In genomic region chr10:123019941-123020703, GRCh38 we compare ENCODE assay signal across 33 cellular contexts. TPM values are rescaled to one million over a fixed set of nuclear protein-coding genes. Genes with fewer than 3 reads are reported as not detected.
A peak's percentile ranks its signal among the peaks of the same experiment; 100 is the strongest.
DNase-seq lines count a peak whose midpoint lies in the region; ATAC-seq, FAIRE-seq and TF ChIP-seq lines count a peak whose summit lies in the region.
"Had no signal": no experiment of that assay in that cellular context is flagged by ENCODE, and none has a peak within 500 bp of the region (broad histone marks: within the 10 kb centered on the region; RNA-seq: fewer than 3 reads in every experiment).

No MANE protein-coding gene starts in this region.

- ATAC-seq in pancreas: peak; percentile 49 to 77 (median 67)
- ATAC-seq in right cardiac atrium: no peak
- ATAC-seq: activated naive CD8-positive, alpha-beta T cell treated with anti-CD3 and anti-CD28 coated beads, Interleukin-2, amount 50 U/mL, for 24 hours; effector memory CD8-positive, alpha-beta T cell; natural killer cell; stimulated activated memory B cell treated with anti-CD40 and anti-IgM and Interleukin-4, amounts not matched to agents 10 μg/mL and 1 μg/mL and 100 μg/mL, for 72 hours; T-helper 17 cell had no signal

- H3K27me3 Mint-ChIP-seq in endodermal cell (ENCODE audit: insufficient read depth): no peaks in the 10 kb centered on the region
- H3K27me3 Mint-ChIP-seq: activated naive CD8-positive, alpha-beta T cell treated with anti-CD3 and anti-CD28 coated beads, Interleukin-2, amount 50 U/mL, for 24 hours; effector memory CD8-positive, alpha-beta T cell; stimulated activated memory B cell treated with anti-CD40 and anti-IgM and Interleukin-4, amounts not matched to agents 10 μg/mL and 1 μg/mL and 100 μg/mL, for 72 hours; T-helper 17 cell had no signal

- DNase-seq in NCI-H146 treated with DMSO at 0.1 percent for 48 hours (lab: John Stamatoyannopoulos, UW; ENCODE audit: unreplicated experiment) (peak; percentile 70), endodermal cell (no peak), pancreas (no peak), EL (no peak), right cardiac atrium (no peak)
- DNase-seq in effector CD8-positive, alpha-beta T cell (lab: John Stamatoyannopoulos, UW): no peak
- DNase-seq: activated CD4-positive, alpha-beta T cell treated with anti-CD3 and anti-CD28 coated beads, Interleukin-2, amount 50 U/mL, for 48 hours; activated CD4-positive, CD25-positive, alpha-beta regulatory T cell treated with anti-CD3 and anti-CD28 coated beads, Interleukin-2, amount 50 U/mL, for 72 hours; activated naive CD4-positive, alpha-beta T cell; activated naive CD8-positive, alpha-beta T cell treated with anti-CD3 and anti-CD28 coated beads, Interleukin-2, amount 50 U/mL, for 24 hours; C1 segment of cervical spinal cord; central memory CD4-positive, alpha-beta T cell; cortex of kidney; effector memory CD8-positive, alpha-beta T cell; erythroblast; glutamatergic neuron; H7; IMR-90; kidney glomerular epithelial cell; natural killer cell; NCI-H1694 treated with DMSO at 0.1 percent for 48 hours; NCI-H2171; NCI-H524; occipital lobe; Peyer's patch; SHP77; T-helper 17 cell; trophoblast cell had no signal

- H3K9me3 ChIP-seq in HUES6 (ENCODE audit: control insufficient read depth, insufficient read depth, low read depth, low read length) (no peaks in the 10 kb centered on the region), endodermal cell (ENCODE audit: control insufficient read depth, low read length) (no peaks in the 10 kb centered on the region), pancreas (no peaks in the 10 kb centered on the region), right cardiac atrium (ENCODE audit: control insufficient read depth, low read length) (no peaks in the 10 kb centered on the region)
- H3K9me3 ChIP-seq: Peyer's patch had no signal

- peak overlapping the region; percentile 33 for H3K27ac Mint-ChIP-seq in endodermal cell
- H3K27ac Mint-ChIP-seq: activated naive CD8-positive, alpha-beta T cell treated with anti-CD3 and anti-CD28 coated beads, Interleukin-2, amount 50 U/mL, for 24 hours; effector memory CD8-positive, alpha-beta T cell; natural killer cell; stimulated activated memory B cell treated with anti-CD40 and anti-IgM and Interleukin-4, amounts not matched to agents 10 μg/mL and 1 μg/mL and 100 μg/mL, for 72 hours had no signal

- no peak overlapping the region for H3K27ac ChIP-seq in HUES6 (ENCODE audit: low read depth, low read length)
- no peak overlapping the region for H3K27ac ChIP-seq in endodermal cell (ENCODE audit: low read depth, low read length)
- peak overlapping the region in 1 of 4 donors; percentile 14 for H3K27ac ChIP-seq in pancreas
- H3K27ac ChIP-seq in right cardiac atrium (ENCODE audit: low read length): no peak overlapping the region
- H3K27ac ChIP-seq: HL-60, Peyer's patch had no signal

- H3K4me3 ChIP-seq in HUES6 (ENCODE audit: low read depth, low read length) (peak overlapping the region; percentile 34; the same call in 1 of the 2 replicates), endodermal cell (ENCODE audit: low read length) (no peak overlapping the region), pancreas (no peak overlapping the region), right cardiac atrium (ENCODE audit: low read length) (no peak overlapping the region)
- H3K4me3 ChIP-seq: lung, Peyer's patch had no signal

- H3K4me3 Mint-ChIP-seq in endodermal cell: no peak overlapping the region
- H3K4me3 Mint-ChIP-seq: activated naive CD8-positive, alpha-beta T cell treated with anti-CD3 and anti-CD28 coated beads, Interleukin-2, amount 50 U/mL, for 24 hours; effector memory CD8-positive, alpha-beta T cell; natural killer cell; stimulated activated memory B cell treated with anti-CD40 and anti-IgM and Interleukin-4, amounts not matched to agents 10 μg/mL and 1 μg/mL and 100 μg/mL, for 72 hours; T-helper 17 cell had no signal

- H3K36me3 ChIP-seq in HUES6 (ENCODE audit: control insufficient read depth, insufficient read depth, low read length): no peaks in the 10 kb centered on the region
- H3K36me3 ChIP-seq in endodermal cell (ENCODE audit: control insufficient read depth, insufficient read depth, low read length): no peaks in the 10 kb centered on the region
- H3K36me3 ChIP-seq in pancreas: no peaks in the 10 kb centered on the region
- H3K36me3 ChIP-seq: Peyer's patch had no signal

- H3K27me3 ChIP-seq in HUES6 (ENCODE audit: control insufficient read depth, insufficient read depth, low read length): 0 out of 2 replicates have a peak, but pooled peaks cover 2% of the 10 kb centered on the region
- no peaks in the 10 kb centered on the region for H3K27me3 ChIP-seq in endodermal cell (ENCODE audit: control insufficient read depth, insufficient read depth, low read length, poor library complexity, severe bottlenecking)
- H3K27me3 ChIP-seq in pancreas: no peaks in the 10 kb centered on the region
- no peaks in the 10 kb centered on the region for H3K27me3 ChIP-seq in right cardiac atrium (ENCODE audit: control insufficient read depth, insufficient read depth)
- H3K27me3 ChIP-seq: Peyer's patch had no signal

- peaks cover 34% of the 10 kb centered on the region for H3K4me1 ChIP-seq in HUES6 (ENCODE audit: control insufficient read depth, insufficient read depth, low read length)
- H3K4me1 ChIP-seq in endodermal cell (ENCODE audit: control insufficient read depth, insufficient read depth, low read length): no peaks in the 10 kb centered on the region
- H3K4me1 ChIP-seq in pancreas: peaks cover 0 to 17% (median 12%) of the 10 kb centered on the region in 3 donors
- no peaks in the 10 kb centered on the region for H3K4me1 ChIP-seq in right cardiac atrium (ENCODE audit: control insufficient read depth, insufficient read depth, low read length)
- H3K4me1 ChIP-seq: Peyer's patch had no signal

- H3K9ac ChIP-seq in HUES6 (ENCODE audit: low read length): no peak overlapping the region
- no peak overlapping the region for H3K9ac ChIP-seq in endodermal cell (ENCODE audit: extremely low read depth, low read length, poor library complexity, severe bottlenecking)

- no peak for FAIRE-seq in pancreas (lab: Jason Lieb, UNC)
- FAIRE-seq: astrocyte had no signal

- TF ChIP-seq CTCF in endodermal cell (conservative IDR thresholded peaks at IDR 0.05) (no peak), pancreas (IDR thresholded peaks at IDR 0.05) (no peak)

- H3K36me3 Mint-ChIP-seq in endodermal cell (ENCODE audit: low read depth): peaks cover 28% of the 10 kb centered on the region
- H3K36me3 Mint-ChIP-seq: natural killer cell had no signal

- WGBS in endodermal cell (ENCODE audit: insufficient coverage in 1 of 2, insufficient read length in 1 of 2), 2 experiments: 75 to 100% methylated on average over 1 of the region's 1 CpG
- WGBS in pancreas, 2 donors: 25 to 27% methylated on average over 1 of the region's 1 CpG
- WGBS in right cardiac atrium: 77% methylated on average over 1 of the region's 1 CpG

- H3K9me3 Mint-ChIP-seq in endodermal cell: peaks cover 4% of the 10 kb centered on the region
- H3K9me3 Mint-ChIP-seq: activated naive CD8-positive, alpha-beta T cell treated with anti-CD3 and anti-CD28 coated beads, Interleukin-2, amount 50 U/mL, for 24 hours; effector memory CD8-positive, alpha-beta T cell; natural killer cell had no signal

- intact Hi-C loops in pancreas (cut with DNase I) (no loop called here), right cardiac atrium (cut with DNase I) (no loop called here)

- H3K4me1 Mint-ChIP-seq in endodermal cell: peaks cover 53% of the 10 kb centered on the region
- H3K4me1 Mint-ChIP-seq: activated naive CD8-positive, alpha-beta T cell treated with anti-CD3 and anti-CD28 coated beads, Interleukin-2, amount 50 U/mL, for 24 hours had no signal

RNA-seq across cellular contexts. Expression of gene ACADSB, which starts 11.3 kb away (rescaled TPM):
- total RNA-seq in endodermal cell: 10 to 100 TPM; 40.4 to 58.7 TPM
- polyA plus RNA-seq in endodermal cell (2013, experiment 1 of 2): 11.8 TPM
- polyA plus RNA-seq in endodermal cell (2013, experiment 2 of 2): 8.9 TPM
- total RNA-seq in pancreas: 10 to 100 TPM; 10.1 to 18.2 (median 13.3) TPM
- 1 to 10 TPM; 3.6 to 6.4 TPM for polyA plus RNA-seq in pancreas
- 10 to 100 TPM; 59.4 to 90.9 (median 73.1) TPM for total RNA-seq in right cardiac atrium
- 19.5 TPM for polyA plus RNA-seq in right cardiac atrium

RNA-seq across cellular contexts. Expression of gene IKZF5, which starts 11.5 kb away (rescaled TPM):
- 10 to 100 TPM; 10.3 to 14.4 TPM for total RNA-seq in endodermal cell
- 11.1 TPM for polyA plus RNA-seq in endodermal cell (2013, experiment 1 of 2)
- 10.8 TPM for polyA plus RNA-seq in endodermal cell (2013, experiment 2 of 2)
- total RNA-seq in pancreas: 10 to 100 TPM in 3 of 6 donors, 1 to 10 TPM in 3; 7.4 to 13.1 (median 10.5) TPM
- 1 to 10 TPM; 6.2 to 8.5 TPM for polyA plus RNA-seq in pancreas
- 10 to 100 TPM; 12.2 to 15.0 (median 13.0) TPM for total RNA-seq in right cardiac atrium
- polyA plus RNA-seq in right cardiac atrium: 5.7 TPM

RNA-seq across cellular contexts. Expression of gene PSTK, which starts 39.9 kb away (rescaled TPM):
- total RNA-seq in endodermal cell (1 to 10 TPM; 7.0 to 7.1 TPM), pancreas (1 to 10 TPM; 1.4 to 3.1 (median 2.2) TPM), right cardiac atrium (1 to 10 TPM; 1.0 to 5.1 (median 4.0) TPM)
- 7.4 TPM for polyA plus RNA-seq in endodermal cell (2013, experiment 1 of 2)
- polyA plus RNA-seq in endodermal cell (2013, experiment 2 of 2): 10.5 TPM
- polyA plus RNA-seq in pancreas (1 to 10 TPM; 1.9 to 3.1 TPM), right cardiac atrium (4.9 TPM)

Comparison
In these comparisons a context has a peak if more than half of its experiments do, and no peak if none do; other contexts are left out.
1. ATAC-seq: peak in pancreas (4 of 4); none in right cardiac atrium (0 of 2).